9 cellular contexts compared by ENCODE assay signal in the genomic region with DNA sequence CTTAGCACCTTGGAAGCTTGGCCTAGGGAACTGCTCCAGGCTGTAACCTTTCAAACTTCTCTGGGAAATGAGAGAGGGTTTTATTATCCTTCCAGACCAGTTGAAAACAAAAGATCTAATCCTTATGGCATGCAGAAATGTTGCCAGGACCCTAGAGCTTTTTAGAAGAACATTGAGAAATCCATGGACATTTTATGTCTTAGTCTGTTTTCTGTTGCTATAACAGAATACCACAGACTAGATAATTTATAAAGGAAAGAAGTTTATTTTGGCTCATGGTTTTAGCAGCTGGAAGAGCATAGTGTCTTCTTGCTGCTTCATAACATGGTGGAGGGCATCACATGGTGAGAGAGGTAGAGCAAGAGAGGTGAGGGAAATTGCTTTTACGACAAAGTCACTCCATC. TPM values are rescaled to one million over a fixed set of nuclear protein-coding genes. Genes with fewer than 3 reads are reported as not detected.
A peak's percentile ranks its signal among the peaks of the same experiment; 100 is the strongest.
DNase-seq lines count a peak whose midpoint lies in the region; ATAC-seq and TF ChIP-seq lines count a peak whose summit lies in the region.
"Had no signal": no experiment of that assay in that cellular context is flagged by ENCODE, and none has a peak within 500 bp of the region (broad histone marks: within the 10 kb centered on the region; RNA-seq: fewer than 3 reads in every experiment).

No MANE protein-coding gene starts in this region.

- no peak for ATAC-seq in GM18861 (IDR thresholded peaks at IDR 0.05; ENCODE audit: unreplicated experiment)
- ATAC-seq in HG03457 (IDR thresholded peaks at IDR 0.05; ENCODE audit: unreplicated experiment) = no peak
- ATAC-seq in GM21526 (IDR thresholded peaks at IDR 0.05; ENCODE audit: low FRiP score, unreplicated experiment) = no peak

- peak overlapping the region; percentile 72 for H3K27ac ChIP-seq in fibroblast of lung (ENCODE audit: insufficient read depth, low read length)
- peak overlapping the region; percentile 85 for H3K27ac ChIP-seq in urinary bladder (ENCODE audit: low read depth)

- DNase-seq in NCI-H446 treated with DMSO at 0.1 percent for 48 hours (lab: John Stamatoyannopoulos, UW) (peak; percentile 15), fibroblast of lung (ENCODE audit: low read depth in 2 of 2) (peak; percentile 93 to 97), NCI-H524 (lab: John Stamatoyannopoulos, UW) (no peak)

- H3K4me2 ChIP-seq in fibroblast of lung (ENCODE audit: extremely low read depth, insufficient read depth, low read length) = no peak overlapping the region

- no peak overlapping the region for H3K9ac ChIP-seq in fibroblast of lung (ENCODE audit: insufficient read depth, low read length)

- 58% methylated on average over 1 of the region's 1 CpG for WGBS in urinary bladder

- H3K4me1 ChIP-seq in fibroblast of lung (ENCODE audit: control insufficient read depth, extremely low read depth, insufficient read depth, low read length) (peaks cover 8% of the 10 kb centered on the region), urinary bladder (ENCODE audit: insufficient read depth) (no peaks in the 10 kb centered on the region)

- H3K36me3 ChIP-seq in fibroblast of lung (ENCODE audit: control insufficient read depth, insufficient read depth, low read length) = no peaks in the 10 kb centered on the region
- H3K36me3 ChIP-seq in urinary bladder (ENCODE audit: insufficient read depth) = peaks cover 2% of the 10 kb centered on the region

- no peaks in the 10 kb centered on the region for H3K27me3 Mint-ChIP-seq in nephron (ENCODE audit: low read depth)
- H3K27me3 Mint-ChIP-seq: activated naive CD8-positive, alpha-beta T cell had no signal

- peaks cover 5% of the 10 kb centered on the region for H3K79me2 ChIP-seq in fibroblast of lung (ENCODE audit: control insufficient read depth, insufficient read depth, low read length)

- no peak overlapping the region for H2AFZ ChIP-seq in fibroblast of lung (ENCODE audit: low read length)

- peaks cover 26% of the 10 kb centered on the region for H3K36me3 Mint-ChIP-seq in nephron (ENCODE audit: low read depth)

- no peak for TF ChIP-seq CTCF in fibroblast of lung (conservative IDR thresholded peaks at IDR 0.05 in 1 of 2, IDR thresholded peaks at IDR 0.05 in 1 of 2; ENCODE audit: low read depth in 1 of 2, low read length in 2 of 2)
- no peak for TF ChIP-seq CTCF in nephron (IDR thresholded peaks at IDR 0.05; ENCODE audit: unreplicated experiment in 3 of 3)

- H3K27me3 ChIP-seq in fibroblast of lung (ENCODE audit: control insufficient read depth, insufficient read depth, low read length) = no peaks in the 10 kb centered on the region

- peaks cover 3% of the 10 kb centered on the region for H3K9me3 Mint-ChIP-seq in nephron

- peak overlapping the region; percentile 90 to 93 (median 91) for H3K27ac Mint-ChIP-seq in nephron
- H3K27ac Mint-ChIP-seq: activated naive CD8-positive, alpha-beta T cell had no signal

- H3K4me1 Mint-ChIP-seq in nephron = peaks cover 16% of the 10 kb centered on the region

- no peak overlapping the region for H3K4me3 ChIP-seq in fibroblast of lung (replicated peaks in 1 of 4; ENCODE audit: control extremely low read depth in 1 of 4, insufficient read depth in 1 of 4, low read depth in 3 of 4, low read length in 4 of 4)
- no peak overlapping the region for H3K4me3 ChIP-seq in urinary bladder (ENCODE audit: low read depth, low read length)

- H4K20me1 ChIP-seq in fibroblast of lung (ENCODE audit: control insufficient read depth, extremely low read depth, insufficient read depth, low read length) = no peaks in the 10 kb centered on the region

- no peaks in the 10 kb centered on the region for H3K9me3 ChIP-seq in fibroblast of lung (ENCODE audit: control insufficient read depth, insufficient read depth, low read depth, low read length)

- peak overlapping the region in 2 of 3 experiments; percentile 2 for H3K4me3 Mint-ChIP-seq in nephron
- H3K4me3 Mint-ChIP-seq: activated naive CD8-positive, alpha-beta T cell had no signal

RNA-seq across cellular contexts. Expression of gene OSBPL9, which starts 25.8 kb away (rescaled TPM):
- total RNA-seq in fibroblast of lung = 72.4 and 90.7 TPM in 2 replicates
- polyA plus RNA-seq in fibroblast of lung = 41.9 and 62.5 TPM in 2 replicates
- polyA plus RNA-seq in fibroblast of lung (2012) = 26.0 and 34.7 TPM in 2 replicates
- 74.0 and 97.1 TPM in 2 replicates for polyA minus RNA-seq in fibroblast of lung (ENCODE audit: low replicate concordance)
- 117 TPM for total RNA-seq in urinary bladder
- polyA plus RNA-seq in urinary bladder = 46.3 TPM

Comparison
In these comparisons a context has a peak if more than half of its experiments do, and no peak if none do; other contexts are left out.
1. DNase-seq: peak in NCI-H446 treated with DMSO at 0.1 percent for 48 hours (single experiment) and fibroblast of lung (2 of 2); none in NCI-H524 (0 of 2).